In genomic region chr12:15584366-15585041, GRCh38 we compare ENCODE assay signal across 1 cellular context.
TF ChIP-seq lines count a peak whose summit lies in the region.

No MANE protein-coding gene starts in this region.

TF ChIP-seq in GM23338, 12 proteins besides CTCF, POLR2A, EP300 and RAD21 (continued from another document):
- no peak for TF ChIP-seq REST (IDR thresholded peaks at IDR 0.05; ENCODE audit: unreplicated experiment)
- no peak for TF ChIP-seq ZNF331 (CRISPR knock-in tag; IDR thresholded peaks at IDR 0.05; ENCODE audit: low read depth)
- no peak for TF ChIP-seq STAT1 (IDR thresholded peaks at IDR 0.05; ENCODE audit: unreplicated experiment)
